Comparison of ENCODE assay signal across 14 cellular contexts in the genomic region with DNA sequence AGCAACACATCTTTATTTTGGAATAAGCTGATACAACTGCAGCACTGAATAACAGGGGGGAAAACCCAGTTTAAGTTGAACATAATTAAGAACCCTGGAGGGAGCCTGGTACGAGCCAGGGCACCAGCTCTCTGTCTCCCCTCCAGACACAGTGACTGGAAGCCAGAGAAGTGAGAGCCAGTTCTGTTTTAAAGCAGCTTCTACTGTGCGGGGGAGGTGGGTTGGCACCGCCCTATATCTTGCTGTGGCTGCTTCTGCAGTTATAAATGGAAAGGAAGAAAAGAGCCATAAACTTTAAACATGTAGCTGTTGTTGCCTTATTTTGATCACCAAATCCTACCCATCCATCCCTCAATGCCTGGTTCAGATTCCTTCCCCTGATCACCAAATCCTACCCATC.
"Had no signal": no experiment of that assay in that cellular context is flagged by ENCODE, and none has a peak within 500 bp of the region (broad histone marks: within the 10 kb centered on the region; RNA-seq: fewer than 3 reads in every experiment).

No MANE protein-coding gene starts in this region.

- H3K27ac ChIP-seq: esophagus squamous epithelium, parathyroid adenoma, suprapubic skin had no signal

- DNase-seq: activated CD4-positive, alpha-beta T cell treated with anti-CD3 and anti-CD28 coated beads, Interleukin-2, amount 10 ng/mL, durations not matched to agents 24 days and 14 days; activated CD8-positive, alpha-beta T cell treated with anti-CD3 and anti-CD28 coated beads for 36 hours; activated naive CD4-positive, alpha-beta T cell; activated naive CD8-positive, alpha-beta T cell treated with anti-CD3 and anti-CD28 coated beads for 36 hours; activated T-cell treated with anti-CD3 and anti-CD28 coated beads, Interleukin-2, amount 50 U/mL, for 1 hour; effector memory CD8-positive, alpha-beta T cell; esophagus squamous epithelium; mesenchymal stem cell; naive thymus-derived CD8-positive, alpha-beta T cell; trophoblast cell had no signal

- H3K4me3 Mint-ChIP-seq: activated CD4-positive, alpha-beta T cell treated with anti-CD3 and anti-CD28 coated beads, Interleukin-2, amount 10 ng/mL, durations not matched to agents 24 days and 14 days; activated CD8-positive, alpha-beta T cell treated with anti-CD3 and anti-CD28 coated beads for 36 hours; activated naive CD8-positive, alpha-beta T cell treated with anti-CD3 and anti-CD28 coated beads for 36 hours; activated T-helper 17 cell treated with anti-CD3 and anti-CD28 coated beads, Interleukin-2, amount 50 U/mL, for 72 hours; effector memory CD8-positive, alpha-beta T cell; naive thymus-derived CD8-positive, alpha-beta T cell; stimulated activated naive CD8-positive, alpha-beta T cell treated with anti-CD3 and anti-CD28 coated beads, Interleukin-15, Interleukin-2, amounts not matched to agents 100 ng/mL and 50 ng/mL, for 24 hours had no signal

- H3K36me3 ChIP-seq: esophagus squamous epithelium, suprapubic skin had no signal

- H2AFZ ChIP-seq: parathyroid adenoma had no signal

- H3K27ac Mint-ChIP-seq: activated CD4-positive, alpha-beta T cell treated with anti-CD3 and anti-CD28 coated beads, Interleukin-2, amount 10 ng/mL, durations not matched to agents 24 days and 14 days; activated CD8-positive, alpha-beta T cell treated with anti-CD3 and anti-CD28 coated beads for 36 hours; activated naive CD8-positive, alpha-beta T cell treated with anti-CD3 and anti-CD28 coated beads for 36 hours; activated T-helper 17 cell treated with anti-CD3 and anti-CD28 coated beads, Interleukin-2, amount 50 U/mL, for 72 hours; effector memory CD8-positive, alpha-beta T cell; naive thymus-derived CD8-positive, alpha-beta T cell; stimulated activated naive CD8-positive, alpha-beta T cell treated with anti-CD3 and anti-CD28 coated beads, Interleukin-15, Interleukin-2, amounts not matched to agents 100 ng/mL and 50 ng/mL, for 24 hours had no signal

- H3K4me3 ChIP-seq: esophagus squamous epithelium, suprapubic skin had no signal

- H3K4me1 Mint-ChIP-seq: activated CD4-positive, alpha-beta T cell treated with anti-CD3 and anti-CD28 coated beads, Interleukin-2, amount 10 ng/mL, durations not matched to agents 24 days and 14 days; activated naive CD8-positive, alpha-beta T cell treated with anti-CD3 and anti-CD28 coated beads for 36 hours; activated T-helper 17 cell treated with anti-CD3 and anti-CD28 coated beads, Interleukin-2, amount 50 U/mL, for 72 hours; naive thymus-derived CD8-positive, alpha-beta T cell had no signal

- H3K27me3 ChIP-seq: esophagus squamous epithelium, suprapubic skin had no signal

- H3K4me1 ChIP-seq: esophagus squamous epithelium, parathyroid adenoma, suprapubic skin had no signal

- H3K79me2 ChIP-seq: parathyroid adenoma had no signal

- H3K9me3 Mint-ChIP-seq: activated CD4-positive, alpha-beta T cell treated with anti-CD3 and anti-CD28 coated beads, Interleukin-2, amount 10 ng/mL, durations not matched to agents 24 days and 14 days; activated CD8-positive, alpha-beta T cell treated with anti-CD3 and anti-CD28 coated beads for 36 hours; activated naive CD8-positive, alpha-beta T cell treated with anti-CD3 and anti-CD28 coated beads for 36 hours; activated T-helper 17 cell treated with anti-CD3 and anti-CD28 coated beads, Interleukin-2, amount 50 U/mL, for 72 hours; naive thymus-derived CD8-positive, alpha-beta T cell; stimulated activated naive CD8-positive, alpha-beta T cell treated with anti-CD3 and anti-CD28 coated beads, Interleukin-15, Interleukin-2, amounts not matched to agents 100 ng/mL and 50 ng/mL, for 24 hours had no signal

- ATAC-seq: activated CD8-positive, alpha-beta T cell treated with anti-CD3 and anti-CD28 coated beads for 36 hours; activated T-helper 17 cell treated with anti-CD3 and anti-CD28 coated beads, Interleukin-2, amount 50 U/mL, for 72 hours; effector memory CD8-positive, alpha-beta T cell; naive thymus-derived CD8-positive, alpha-beta T cell had no signal

- H3K36me3 Mint-ChIP-seq: activated naive CD8-positive, alpha-beta T cell treated with anti-CD3 and anti-CD28 coated beads for 36 hours; naive thymus-derived CD8-positive, alpha-beta T cell had no signal
